1 cellular context compared by ENCODE assay signal in the genomic region with DNA sequence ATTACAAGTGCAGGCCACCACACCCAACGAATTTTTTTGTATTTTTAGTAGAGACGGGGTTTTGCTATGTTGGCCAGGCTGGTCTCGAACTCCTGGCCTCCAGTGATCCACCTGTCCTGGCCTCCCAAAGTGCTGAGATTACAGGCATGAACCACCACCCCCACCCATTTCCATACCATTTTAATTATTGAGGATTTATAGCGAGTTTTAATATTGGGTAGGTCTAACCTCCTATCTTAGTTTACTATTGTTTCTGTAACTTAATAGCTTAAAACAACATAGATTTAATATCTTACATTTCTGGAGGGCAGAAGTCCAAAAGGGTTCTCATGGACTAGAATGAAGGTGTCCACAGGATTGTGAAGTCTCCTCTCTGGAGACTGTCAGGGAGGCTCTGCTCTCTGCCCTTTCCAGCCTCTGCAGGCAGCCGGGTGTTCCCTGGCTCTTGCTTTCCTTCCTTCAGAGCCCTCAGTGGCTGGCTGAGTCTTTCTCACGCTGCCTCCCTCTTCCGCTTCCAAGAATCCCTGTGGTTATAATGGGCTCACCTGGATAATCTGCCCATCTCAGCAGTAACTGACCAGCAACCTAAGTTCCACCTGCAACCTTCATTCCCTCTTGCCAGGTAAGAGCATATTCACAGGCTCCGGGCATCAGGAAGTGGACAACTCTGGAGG.
TF ChIP-seq lines count a peak whose summit lies in the region.

No MANE protein-coding gene starts in this region.

TF ChIP-seq in K562, 482 proteins besides CTCF, POLR2A, EP300 and RAD21:
- TF ChIP-seq ZBTB11 (CRISPR knock-in tag; IDR thresholded peaks at IDR 0.05) (peak in 1 of 3 experiments; percentile 85; a peak in 2 of 6 replicates), ATF1 (CRISPR knock-in tag; IDR thresholded peaks at IDR 0.05) (no peak), ATF1 (tag; IDR thresholded peaks at IDR 0.05) (no peak)
